Comparison of ENCODE assay signal across 15 cellular contexts in genomic region chr13:99977912-99978780, GRCh38. TPM values are rescaled to one million over a fixed set of nuclear protein-coding genes. Genes with fewer than 3 reads are reported as not detected.
A peak's percentile ranks its signal among the peaks of the same experiment; 100 is the strongest.
DNase-seq lines count a peak whose midpoint lies in the region; ATAC-seq and TF ChIP-seq lines count a peak whose summit lies in the region.
"Had no signal": no experiment of that assay in that cellular context is flagged by ENCODE, and none has a peak within 500 bp of the region (broad histone marks: within the 10 kb centered on the region; RNA-seq: fewer than 3 reads in every experiment).

No MANE protein-coding gene starts in this region.

- H2AK5ac ChIP-seq in mesendoderm (ENCODE audit: low read length) = no peak overlapping the region

- ATAC-seq in left colon = no peak

- in situ Hi-C loops in brain microvascular endothelial cell (cut with HindIII; ENCODE audit: low pct_ligation_motif_present, low sequenced_read_pairs) (no loop called here), GM13976 (cut with MboI; ENCODE audit: low sequenced_read_pairs, unreplicated experiment) (no loop called here)

- peak overlapping the region; percentile 78 for H2BK120ac ChIP-seq in mesendoderm (ENCODE audit: low read depth, low read length)

- H3K27me3 ChIP-seq in Caco-2 (replicated peaks; ENCODE audit: control insufficient read depth, insufficient read depth, low read length) = peaks cover 7% of the 10 kb centered on the region
- peaks cover under 1% of the 10 kb centered on the region for H3K27me3 ChIP-seq in brain microvascular endothelial cell (replicated peaks)
- no peaks in the 10 kb centered on the region for H3K27me3 ChIP-seq in mesendoderm (ENCODE audit: insufficient read depth, low read length, poor library complexity)

- no CpG with 5 or more reads among the region's 52 CpGs for WGBS in mesendoderm (ENCODE audit: extremely low coverage, insufficient coverage, low lambda C conversion rate)

- H3K36me3 ChIP-seq in Caco-2 (ENCODE audit: control insufficient read depth, insufficient read depth, low read length) (no peaks in the 10 kb centered on the region), HEK293 (ENCODE audit: control insufficient read depth in 2 of 2, insufficient read depth in 1 of 2, low read length in 2 of 2) (peaks cover 0 to 7% of the 10 kb centered on the region in 2 experiments; a peak in 1 of 3 replicates), brain microvascular endothelial cell (replicated peaks) (no peaks in the 10 kb centered on the region), mesendoderm (ENCODE audit: control insufficient read depth, insufficient read depth, low read length) (peaks cover 5% of the 10 kb centered on the region)
- H3K36me3 ChIP-seq: ovary, stomach had no signal

- no peak overlapping the region for H4K8ac ChIP-seq in mesendoderm (ENCODE audit: low read depth, low read length)

- no peak overlapping the region for H4K5ac ChIP-seq in mesendoderm (ENCODE audit: low read length)

- H3K4me3 ChIP-seq in Caco-2 (ENCODE audit: low read depth, low read length) (no peak overlapping the region), HEK293 (ENCODE audit: low read depth, low read length) (no peak overlapping the region), brain microvascular endothelial cell (ENCODE audit: low read depth, low read length) (peak overlapping the region; percentile 15), mesendoderm (ENCODE audit: low read length) (peak overlapping the region; percentile 15)
- H3K4me3 ChIP-seq: ovary, stomach had no signal

- H3K27ac ChIP-seq in HEK293 (ENCODE audit: extremely low read depth, low read depth, low read length) = no peak overlapping the region
- H3K27ac ChIP-seq in brain microvascular endothelial cell = no peak overlapping the region
- peak overlapping the region; percentile 24 for H3K27ac ChIP-seq in mesendoderm (ENCODE audit: low read depth, low read length)
- H3K27ac ChIP-seq: ovary, stomach had no signal

- no peak overlapping the region for H3K23ac ChIP-seq in mesendoderm (ENCODE audit: low read length)

- peak overlapping the region; percentile 79 for H3K9ac ChIP-seq in mesendoderm (ENCODE audit: low read length)

- no peak overlapping the region for H2BK15ac ChIP-seq in mesendoderm (replicated peaks; ENCODE audit: low read depth)

- no peak overlapping the region for H3K27ac Mint-ChIP-seq in Caco-2 (ENCODE audit: unreplicated experiment)

- BruUV-seq in Caco-2 (replicated peaks; lab: Mats Ljungman, UMichigan) = no TSS peak

- peak overlapping the region; percentile 83 for H3K18ac ChIP-seq in mesendoderm (ENCODE audit: low read length)

- no peaks in the 10 kb centered on the region for H3K9me3 ChIP-seq in Caco-2
- no peaks in the 10 kb centered on the region for H3K9me3 ChIP-seq in HEK293 (ENCODE audit: control insufficient read depth, insufficient read depth, low read depth, low read length)

- peak overlapping the region; percentile 66 for H3K4me2 ChIP-seq in mesendoderm (ENCODE audit: low read length)

- H3K4me1 Mint-ChIP-seq in Caco-2 (ENCODE audit: low read depth, unreplicated experiment) = no peaks in the 10 kb centered on the region

- H3K79me1 ChIP-seq in mesendoderm (ENCODE audit: low read length) = no peaks in the 10 kb centered on the region

- H3K4ac ChIP-seq in mesendoderm (ENCODE audit: low read depth, low read length) = peak overlapping the region; percentile 6

- CTCF ChIA-PET in Caco-2 (lab: Charles Lee) = no interaction called here
- CTCF ChIA-PET in HEK293 (lab: Yijun Ruan, JAX) = no interaction called here

- peak overlapping the region; percentile 97 for H3K56ac ChIP-seq in mesendoderm (ENCODE audit: low read length)

- peak overlapping the region; percentile 27 for H2BK5ac ChIP-seq in mesendoderm (ENCODE audit: low read length)

- H3K4me1 ChIP-seq in Caco-2 (peaks cover 10% of the 10 kb centered on the region), HEK293 (ENCODE audit: control insufficient read depth, insufficient read depth, low read length) (peaks cover 9% of the 10 kb centered on the region), mesendoderm (ENCODE audit: control insufficient read depth, low read depth, low read length) (peaks cover 5% of the 10 kb centered on the region)

- peaks cover 5% of the 10 kb centered on the region for H3K36me3 Mint-ChIP-seq in Caco-2 (ENCODE audit: insufficient read depth, unreplicated experiment)

- no peak for DNase-seq in Caco-2
- no peak for DNase-seq in brain microvascular endothelial cell
- peak; percentile 76 for DNase-seq in mesendoderm
- DNase-seq in GM13976 (ENCODE audit: low spot score) = no peak
- DNase-seq in NOMO-1 treated with dmso at 0.1 percent for 144 hours (lab: John Stamatoyannopoulos, UW; ENCODE audit: unreplicated experiment) = no peak
- DNase-seq in left colon = no peak
- no peak for DNase-seq in medulla oblongata (ENCODE audit: extremely low spot score)
- DNase-seq: activated CD4-positive, alpha-beta T cell treated with anti-CD3 and anti-CD28 coated beads for 4 hours; activated naive CD4-positive, alpha-beta T cell treated with anti-CD3 and anti-CD28 coated beads, Interleukin-2, amount 50 U/mL, for 16 hours; HCEC 1CT; NCI-H524 treated with DMSO at 0.1 percent for 48 hours; ovary; stomach had no signal

- TF ChIP-seq CTCF in Caco-2 (IDR thresholded peaks at IDR 0.05; ENCODE audit: insufficient read depth in 1 of 2, low read depth in 1 of 2, low read length in 1 of 2, severe bottlenecking in 1 of 2, unreplicated experiment in 1 of 2) (no peak), HEK293 (tag by site-specific recombination; IDR thresholded peaks at IDR 0.05) (no peak), brain microvascular endothelial cell (IDR thresholded peaks at IDR 0.05; ENCODE audit: low read depth, low read length, missing control alignments) (no peak), GM13976 (IDR thresholded peaks at IDR 0.05; ENCODE audit: borderline replicate concordance, control extremely low read depth, extremely low read depth, insufficient read depth, missing control alignments) (no peak)

- no peaks in the 10 kb centered on the region for H3K9me3 Mint-ChIP-seq in Caco-2 (ENCODE audit: unreplicated experiment)

- H3K79me2 ChIP-seq in mesendoderm (ENCODE audit: control insufficient read depth, insufficient read depth, low read length) = peaks cover 22% of the 10 kb centered on the region

- intact Hi-C loops in Caco-2 (cut with micrococcal nuclease; ENCODE audit: unreplicated experiment) = loop anchor here (5.0 kb wide), 1 partner anchor 211 kb away; no protein-coding TSS in a partner anchor
- intact Hi-C loops in left colon (cut with DNase I, micrococcal nuclease) = no loop called here

- H3K4me3 Mint-ChIP-seq in Caco-2 (ENCODE audit: unreplicated experiment) = peak overlapping the region; percentile 61

- POLR2A ChIA-PET in Caco-2 (lab: Charles Lee) = no interaction called here
- POLR2A ChIA-PET in HEK293 (lab: Yijun Ruan, JAX) = no interaction called here

- H3K27me3 Mint-ChIP-seq in Caco-2 (ENCODE audit: insufficient read depth, unreplicated experiment) = peaks cover 30% of the 10 kb centered on the region

TF ChIP-seq in HEK293, 187 proteins besides CTCF, POLR2A, EP300 and RAD21:
- TF ChIP-seq ZNF600 (tag by site-specific recombination; IDR thresholded peaks at IDR 0.05) = peak; percentile 40; the same call in 1 of the 2 replicates
- TF ChIP-seq ZNF148 (tag by site-specific recombination; IDR thresholded peaks at IDR 0.05; ENCODE audit: borderline replicate concordance) = no peak
- TF ChIP-seq ZNF157 (tag by site-specific recombination; IDR thresholded peaks at IDR 0.05) = no peak
- no peak for TF ChIP-seq ZNF658 (tag by site-specific recombination; IDR thresholded peaks at IDR 0.05)
- TF ChIP-seq ZNF596 (tag by site-specific recombination; IDR thresholded peaks at IDR 0.05) = no peak
- TF ChIP-seq ZNF174 (tag by site-specific recombination; IDR thresholded peaks at IDR 0.05) = no peak
- TF ChIP-seq SCRT2 (tag by site-specific recombination; IDR thresholded peaks at IDR 0.05) = peak; percentile 41
TF ChIP-seq in HEK293: peak in this region for 2.

RNA-seq across cellular contexts. Expression of gene ZIC2, which starts 3.4 kb away (rescaled TPM):
- total RNA-seq in Caco-2 (2022) = 1.3 and 1.9 TPM in 2 replicates
- polyA plus RNA-seq in mesendoderm (2013, experiment 1 of 2) = 230 TPM
- 222 TPM for polyA plus RNA-seq in mesendoderm (2013, experiment 2 of 2)
- under 1 TPM; 0.08 to 0.27 TPM for total RNA-seq in left colon
- total RNA-seq: epithelial cell of proximal tubule, stomach had no signal
- polyA plus RNA-seq: stomach had no signal

RNA-seq across cellular contexts. Expression of gene ZIC5, which starts 6.6 kb away (rescaled TPM):
- total RNA-seq in Caco-2 (2022) = 0.49 and 0.66 TPM in 2 replicates
- polyA plus RNA-seq in mesendoderm (2013, experiment 1 of 2) = 10.9 TPM
- polyA plus RNA-seq in mesendoderm (2013, experiment 2 of 2) = 11.0 TPM
- not detected for total RNA-seq in left colon
- total RNA-seq: epithelial cell of proximal tubule, stomach had no signal
- polyA plus RNA-seq: ovary, stomach had no signal

Comparison
In these comparisons a context has a peak if more than half of its experiments do, and no peak if none do; other contexts are left out.
1. H3K4me3 ChIP-seq: peak in brain microvascular endothelial cell (single experiment) and mesendoderm (single experiment); none in Caco-2 (single experiment) and HEK293 (single experiment).